In genomic region chr11:3878036-3878584, GRCh38 we compare ENCODE assay signal across 15 cellular contexts. TPM values are rescaled to one million over a fixed set of nuclear protein-coding genes. Genes with fewer than 3 reads are reported as not detected.
DNase-seq lines count a peak whose midpoint lies in the region; ATAC-seq, FAIRE-seq and TF ChIP-seq lines count a peak whose summit lies in the region.
"Had no signal": no experiment of that assay in that cellular context is flagged by ENCODE, and none has a peak within 500 bp of the region (broad histone marks: within the 10 kb centered on the region; RNA-seq: fewer than 3 reads in every experiment).

No MANE protein-coding gene starts in this region.

- 90 to 95% methylated on average over 2 to 3 of the region's 3 CpGs for WGBS in endodermal cell (ENCODE audit: insufficient coverage in 1 of 2, insufficient read length in 1 of 2), 2 experiments
- WGBS in pancreas, 2 donors, result 78 to 87% methylated on average over 3 of the region's 3 CpGs

- H2AFZ ChIP-seq in OCI-LY3 (ENCODE audit: low read depth, low read length), result no peak overlapping the region

- no peak for TF ChIP-seq CTCF in CD8-positive, alpha-beta T cell (IDR thresholded peaks at IDR 0.05)
- TF ChIP-seq CTCF in OCI-LY3 (IDR thresholded peaks at IDR 0.05; ENCODE audit: low read depth, low read length) (no peak), endodermal cell (conservative IDR thresholded peaks at IDR 0.05) (no peak), pancreas (IDR thresholded peaks at IDR 0.05) (no peak), RWPE1 (conservative IDR thresholded peaks at IDR 0.05; ENCODE audit: low read depth) (no peak)

- peak overlapping the region; percentile 39 for H3K4me2 ChIP-seq in OCI-LY3 (ENCODE audit: low read length)

- no peaks in the 10 kb centered on the region for H3K27me3 Mint-ChIP-seq in CD8-positive, alpha-beta T cell (ENCODE audit: low read depth)
- no peaks in the 10 kb centered on the region for H3K27me3 Mint-ChIP-seq in endodermal cell (ENCODE audit: insufficient read depth)

- H3K4me1 ChIP-seq in CD8-positive, alpha-beta T cell (ENCODE audit: insufficient read depth, low read length), result peaks cover 67% of the 10 kb centered on the region
- peaks cover 54% of the 10 kb centered on the region for H3K4me1 ChIP-seq in OCI-LY3 (ENCODE audit: low read length)
- H3K4me1 ChIP-seq in endodermal cell (ENCODE audit: control insufficient read depth, insufficient read depth, low read length), result peaks cover 17% of the 10 kb centered on the region
- peaks cover 17 to 40% (median 36%) of the 10 kb centered on the region in 3 donors for H3K4me1 ChIP-seq in pancreas

- H3K36me3 Mint-ChIP-seq in CD8-positive, alpha-beta T cell, result peaks cover 13% of the 10 kb centered on the region
- no peaks in the 10 kb centered on the region for H3K36me3 Mint-ChIP-seq in endodermal cell (ENCODE audit: low read depth)

- 0 out of 2 replicates have a peak, but pooled peaks cover 5% of the 10 kb centered on the region for H4K20me1 ChIP-seq in OCI-LY3 (ENCODE audit: insufficient read depth, low read length)

- no peaks in the 10 kb centered on the region for H3K36me3 ChIP-seq in CD8-positive, alpha-beta T cell (ENCODE audit: insufficient read depth, low read length)
- H3K36me3 ChIP-seq in OCI-LY3 (replicated peaks; ENCODE audit: low read depth, low read length) (peaks cover 3% of the 10 kb centered on the region), endodermal cell (ENCODE audit: control insufficient read depth, insufficient read depth, low read length) (no peaks in the 10 kb centered on the region), pancreas (no peaks in the 10 kb centered on the region)
- H3K36me3 ChIP-seq: cardiac muscle cell had no signal

- H3K4me3 Mint-ChIP-seq in CD8-positive, alpha-beta T cell, result no peak overlapping the region
- no peak overlapping the region for H3K4me3 Mint-ChIP-seq in endodermal cell

- peaks cover 26% of the 10 kb centered on the region for H3K79me2 ChIP-seq in OCI-LY3 (ENCODE audit: low read length)

- H3K4me3 ChIP-seq in CD8-positive, alpha-beta T cell (ENCODE audit: low read depth, low read length), result no peak overlapping the region
- peak overlapping the region; percentile 3; the same call in 1 of the 2 replicates for H3K4me3 ChIP-seq in OCI-LY3 (ENCODE audit: low read length)
- no peak overlapping the region for H3K4me3 ChIP-seq in endodermal cell (ENCODE audit: low read length)
- no peak overlapping the region for H3K4me3 ChIP-seq in pancreas
- H3K4me3 ChIP-seq: cardiac muscle cell had no signal

- no peak for DNase-seq in CD8-positive, alpha-beta T cell
- DNase-seq in endodermal cell, result no peak
- no peak for DNase-seq in pancreas
- DNase-seq in NCI-H446 (lab: John Stamatoyannopoulos, UW), result no peak
- DNase-seq in cerebellar nuclear complex (lab: John Stamatoyannopoulos, UW), result no peak
- DNase-seq in activated CD8-positive, alpha-beta memory T cell treated with anti-CD3 and anti-CD28 coated beads, Interleukin-2, amount 50 U/mL, for 48 hours, result no peak
- no peak for DNase-seq in RWPE1 (ENCODE audit: low spot score)
- DNase-seq: activated CD4-positive, alpha-beta T cell treated with anti-CD3 and anti-CD28 coated beads for 4 hours; activated effector memory CD4-positive, alpha-beta T cell treated with anti-CD3 and anti-CD28 coated beads, Interleukin-2, amount 50 U/mL, for 16 hours; GOT3; NCI-H2081; right cardiac atrium had no signal

- H3K9me3 ChIP-seq in CD8-positive, alpha-beta T cell (ENCODE audit: low read length), result no peaks in the 10 kb centered on the region
- H3K9me3 ChIP-seq in OCI-LY3 (ENCODE audit: insufficient read depth, low read length), result no peaks in the 10 kb centered on the region
- H3K9me3 ChIP-seq in endodermal cell (ENCODE audit: control insufficient read depth, low read length), result no peaks in the 10 kb centered on the region
- H3K9me3 ChIP-seq in pancreas, result no peaks in the 10 kb centered on the region

- peak overlapping the region; percentile 63 for H3K27ac Mint-ChIP-seq in CD8-positive, alpha-beta T cell
- H3K27ac Mint-ChIP-seq in endodermal cell, result peak overlapping the region; percentile 74

- no peaks in the 10 kb centered on the region for H3K27me3 ChIP-seq in CD8-positive, alpha-beta T cell (ENCODE audit: insufficient read depth, low read length)
- no peaks in the 10 kb centered on the region for H3K27me3 ChIP-seq in OCI-LY3 (ENCODE audit: low read depth, low read length)
- no peaks in the 10 kb centered on the region for H3K27me3 ChIP-seq in endodermal cell (ENCODE audit: control insufficient read depth, insufficient read depth, low read length, poor library complexity, severe bottlenecking)
- no peaks in the 10 kb centered on the region for H3K27me3 ChIP-seq in pancreas

- peaks cover 85% of the 10 kb centered on the region for H3K4me1 Mint-ChIP-seq in CD8-positive, alpha-beta T cell (ENCODE audit: low read depth)
- H3K4me1 Mint-ChIP-seq in endodermal cell, result peaks cover 36% of the 10 kb centered on the region

- CTCF ChIA-PET in CD8-positive, alpha-beta T cell (lab: Charles Lee), result interaction anchor here (1.2 to 3.3 kb wide), 5 partner anchors 12 to 195 kb away, joined by 3 to 14 read pairs (median 6); partner anchors contain the start of gene STIM1
- CTCF ChIA-PET in RWPE1 (lab: Yijun Ruan, JAX), result interaction anchor here (0.7 kb wide), 1 partner anchor 195 kb away, joined by 5 read pairs; no protein-coding TSS in a partner anchor

- no peak for FAIRE-seq in pancreas (lab: Jason Lieb, UNC)
- FAIRE-seq: endometrium had no signal

- no peaks in the 10 kb centered on the region for H3K9me3 Mint-ChIP-seq in CD8-positive, alpha-beta T cell
- no peaks in the 10 kb centered on the region for H3K9me3 Mint-ChIP-seq in endodermal cell

- H3K9ac ChIP-seq in OCI-LY3 (ENCODE audit: low read length) (no peak overlapping the region), endodermal cell (ENCODE audit: extremely low read depth, low read length, poor library complexity, severe bottlenecking) (no peak overlapping the region)

- ATAC-seq in CD8-positive, alpha-beta T cell, result no peak
- no peak for ATAC-seq in pancreas
- ATAC-seq: right cardiac atrium had no signal

- intact Hi-C loops in CD8-positive, alpha-beta T cell (cut with DNase I, micrococcal nuclease), result no loop called here
- intact Hi-C loops in pancreas (cut with DNase I), result no loop called here

- no peak overlapping the region for H3K27ac ChIP-seq in CD8-positive, alpha-beta T cell (ENCODE audit: low read depth, low read length)
- peak overlapping the region; percentile 29 for H3K27ac ChIP-seq in OCI-LY3 (ENCODE audit: low read length)
- peak overlapping the region; percentile 12 for H3K27ac ChIP-seq in endodermal cell (ENCODE audit: low read depth, low read length)
- peak overlapping the region; percentile 6 to 61 (median 20) for H3K27ac ChIP-seq in pancreas
- no peak overlapping the region for H3K27ac ChIP-seq in RWPE1
- H3K27ac ChIP-seq: cardiac muscle cell had no signal

- POLR2A ChIA-PET in CD8-positive, alpha-beta T cell (lab: Charles Lee), result interaction anchor here (0.8 to 1.5 kb wide), 3 partner anchors 10 to 92 kb away, joined by 3 to 5 read pairs (median 3); no protein-coding TSS in a partner anchor
- POLR2A ChIA-PET in RWPE1 (lab: Yijun Ruan, JAX; ENCODE audit: low non-redundant PET), result no interaction called here

RNA-seq across cellular contexts. Expression of gene STIM1, which starts 22.6 kb away (rescaled TPM):
- 10 to 100 TPM; 72.5 to 84.3 TPM for total RNA-seq in CD8-positive, alpha-beta T cell
- total RNA-seq in endodermal cell (10 to 100 TPM; 20.9 to 27.9 TPM), pancreas (10 to 100 TPM; 17.0 to 28.9 (median 20.4) TPM)
- 22.2 TPM for polyA plus RNA-seq in endodermal cell (2013, experiment 1 of 2)
- polyA plus RNA-seq in endodermal cell (2013, experiment 2 of 2), result 20.2 TPM
- polyA plus RNA-seq in pancreas, result 10 to 100 TPM; 10.2 to 13.3 TPM

RNA-seq across cellular contexts. Expression of gene RHOG, which starts 37.4 kb away (rescaled TPM):
- total RNA-seq in CD8-positive, alpha-beta T cell, result 100 to 1,000 TPM; 125 to 127 TPM
- total RNA-seq in endodermal cell (10 to 100 TPM; 25.5 to 27.6 TPM), pancreas (10 to 100 TPM in 5 of 6 donors, 1 to 10 TPM in 1; 9.0 to 27.5 (median 14.0) TPM)
- polyA plus RNA-seq in endodermal cell (2013, experiment 1 of 2), result 28.0 TPM
- polyA plus RNA-seq in endodermal cell (2013, experiment 2 of 2), result 27.2 TPM
- 10 to 100 TPM; 13.6 to 18.5 TPM for polyA plus RNA-seq in pancreas

Comparison
In these comparisons a context has a peak if more than half of its experiments do, and no peak if none do; other contexts are left out.
1. H3K27ac ChIP-seq: peak in OCI-LY3 (single experiment), endodermal cell (single experiment) and pancreas (4 of 4); none in CD8-positive, alpha-beta T cell (single experiment) and RWPE1 (single experiment).
2. RNA of gene RHOG, which starts 37.4 kb away (total RNA-seq): 125 to 127 TPM in CD8-positive, alpha-beta T cell; 25.5 to 27.6 TPM in endodermal cell and 9.0 to 27.5 TPM in pancreas; every median in the first group is over 4 times any median in the second.